27 cellular contexts compared by ENCODE assay signal in the genomic region with DNA sequence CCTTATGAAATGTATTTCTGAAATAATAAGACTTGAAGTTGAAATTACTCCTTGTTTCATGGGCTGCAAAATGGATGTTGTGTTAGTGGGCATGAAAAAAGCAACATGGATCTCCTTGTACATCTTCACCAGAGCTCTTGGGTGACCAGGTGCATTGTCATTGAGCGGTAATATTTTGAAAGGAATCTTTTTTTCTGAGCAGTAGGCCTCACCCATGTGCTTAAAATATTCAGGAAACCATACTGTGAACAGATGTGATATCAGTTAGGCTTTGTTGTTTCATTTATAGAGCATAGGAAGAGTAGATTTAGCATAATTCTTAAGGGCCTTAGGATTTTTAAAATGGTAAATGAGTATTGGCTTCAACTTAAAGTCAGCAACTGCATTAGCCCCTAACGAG. TPM values are rescaled to one million over a fixed set of nuclear protein-coding genes. Genes with fewer than 3 reads are reported as not detected.
"Had no signal": no experiment of that assay in that cellular context is flagged by ENCODE, and none has a peak within 500 bp of the region (broad histone marks: within the 10 kb centered on the region; RNA-seq: fewer than 3 reads in every experiment).

No MANE protein-coding gene starts in this region.

- H3K4me3 ChIP-seq: colonic mucosa, left lung, psoas muscle, testis had no signal

- H3K27ac ChIP-seq: brain microvascular endothelial cell, colonic mucosa, epithelial cell of prostate, left lung, psoas muscle, testis, VCaP had no signal

- DNase-seq: activated CD4-positive, alpha-beta memory T cell treated with anti-CD3 and anti-CD28 coated beads for 36 hours; activated CD4-positive, alpha-beta T cell treated with anti-CD3 and anti-CD28 coated beads for 36 hours; activated naive CD8-positive, alpha-beta T cell treated with anti-CD3 and anti-CD28 coated beads, Interleukin-2, amount 50 U/mL, for 24 hours; activated T-cell treated with anti-CD3 and anti-CD28 coated beads for 4 hours; aorta; brain microvascular endothelial cell; colonic mucosa; endodermal cell; foreskin fibroblast; glutamatergic neuron; hypothalamus; left lung; mammary epithelial cell; psoas muscle; right cardiac atrium; stimulated activated CD4-positive, alpha-beta T cell treated with anti-CD3 and anti-CD28 coated beads, Interleukin-15, amount 100 ng/mL, for 24 hours; stimulated activated CD4-positive, alpha-beta T cell treated with anti-CD3 and anti-CD28 coated beads, Interleukin-4, amount 100 ng/mL, for 1 hour; testis had no signal

- H3K4me3 Mint-ChIP-seq: activated CD4-positive, alpha-beta memory T cell treated with anti-CD3 and anti-CD28 coated beads for 36 hours; activated CD4-positive, alpha-beta T cell treated with anti-CD3 and anti-CD28 coated beads for 36 hours; activated naive CD8-positive, alpha-beta T cell treated with anti-CD3 and anti-CD28 coated beads, Interleukin-2, amount 50 U/mL, for 24 hours; activated T-helper 1 cell treated with anti-CD3 and anti-CD28 coated beads, Interleukin-12 subunit alpha, Interleukin-12 subunit beta, Interleukin-2, Interleukin-4 antibody, amounts not matched to agents 30 ng/mL and 10 ng/mL and 1 ng/mL, durations not matched to agents 14 hours and 24 hours and 36 hours; central memory CD8-positive, alpha-beta T cell; endodermal cell; T-helper 1 cell treated with Interleukin-12 subunit alpha and Interleukin-12 subunit beta and Interleukin-4 antibody, amounts not matched to agents 30 μg/mL and 1 μg/mL, for 36 hours; type B pancreatic cell had no signal

- ATAC-seq: activated CD4-positive, alpha-beta T cell treated with anti-CD3 and anti-CD28 coated beads for 36 hours; activated naive CD8-positive, alpha-beta T cell treated with anti-CD3 and anti-CD28 coated beads, Interleukin-2, amount 50 U/mL, for 24 hours; left lung; psoas muscle; right cardiac atrium had no signal

- H3K27ac Mint-ChIP-seq: activated CD4-positive, alpha-beta memory T cell treated with anti-CD3 and anti-CD28 coated beads for 36 hours; activated CD4-positive, alpha-beta T cell treated with anti-CD3 and anti-CD28 coated beads for 36 hours; activated naive CD8-positive, alpha-beta T cell treated with anti-CD3 and anti-CD28 coated beads, Interleukin-2, amount 50 U/mL, for 24 hours; activated T-helper 1 cell treated with anti-CD3 and anti-CD28 coated beads, Interleukin-12 subunit alpha, Interleukin-12 subunit beta, Interleukin-2, Interleukin-4 antibody, amounts not matched to agents 30 ng/mL and 10 ng/mL and 1 ng/mL, durations not matched to agents 14 hours and 24 hours and 36 hours; endodermal cell; T-helper 1 cell treated with Interleukin-12 subunit alpha and Interleukin-12 subunit beta and Interleukin-4 antibody, amounts not matched to agents 30 μg/mL and 1 μg/mL, for 36 hours; type B pancreatic cell had no signal

- H3K9me3 Mint-ChIP-seq: activated CD4-positive, alpha-beta memory T cell treated with anti-CD3 and anti-CD28 coated beads for 36 hours; activated naive CD8-positive, alpha-beta T cell treated with anti-CD3 and anti-CD28 coated beads, Interleukin-2, amount 50 U/mL, for 24 hours; activated T-helper 1 cell treated with anti-CD3 and anti-CD28 coated beads, Interleukin-12 subunit alpha, Interleukin-12 subunit beta, Interleukin-2, Interleukin-4 antibody, amounts not matched to agents 30 ng/mL and 10 ng/mL and 1 ng/mL, durations not matched to agents 14 hours and 24 hours and 36 hours; central memory CD8-positive, alpha-beta T cell; endodermal cell; T-helper 1 cell treated with Interleukin-12 subunit alpha and Interleukin-12 subunit beta and Interleukin-4 antibody, amounts not matched to agents 30 μg/mL and 1 μg/mL, for 36 hours; type B pancreatic cell had no signal

- H3K4me1 Mint-ChIP-seq: endodermal cell had no signal

- H3K27me3 Mint-ChIP-seq: activated CD4-positive, alpha-beta memory T cell treated with anti-CD3 and anti-CD28 coated beads for 36 hours; activated CD4-positive, alpha-beta T cell treated with anti-CD3 and anti-CD28 coated beads for 36 hours; activated naive CD8-positive, alpha-beta T cell treated with anti-CD3 and anti-CD28 coated beads, Interleukin-2, amount 50 U/mL, for 24 hours; central memory CD8-positive, alpha-beta T cell had no signal

- H3K36me3 Mint-ChIP-seq: activated CD4-positive, alpha-beta memory T cell treated with anti-CD3 and anti-CD28 coated beads for 36 hours; type B pancreatic cell had no signal

- H3K36me3 ChIP-seq: brain microvascular endothelial cell, colonic mucosa, left lung had no signal

- H3K4me1 ChIP-seq: colonic mucosa, psoas muscle, testis had no signal

- H3K9me3 ChIP-seq: colonic mucosa, left lung, psoas muscle, testis had no signal

- H3K27me3 ChIP-seq: brain microvascular endothelial cell, colonic mucosa, left lung, testis had no signal

RNA-seq across cellular contexts. Expression of gene STAG3, which starts 15.2 kb away (rescaled TPM):
- total RNA-seq: myocyte had no signal

RNA-seq across cellular contexts. Expression of gene PVRIG, which starts 26.8 kb away (rescaled TPM):
- total RNA-seq: endodermal cell, mammary epithelial cell, myocyte, osteocyte, right cardiac atrium, skeletal muscle tissue had no signal
- polyA plus RNA-seq: mammary epithelial cell had no signal
